In genomic region chr19:38149597-38149996, GRCh38 we compare ENCODE assay signal across 23 cellular contexts.
A peak's percentile ranks its signal among the peaks of the same experiment; 100 is the strongest.
DNase-seq lines count a peak whose midpoint lies in the region; ATAC-seq, FAIRE-seq and TF ChIP-seq lines count a peak whose summit lies in the region.
"Had no signal": no experiment of that assay in that cellular context is flagged by ENCODE, and none has a peak within 500 bp of the region (broad histone marks: within the 10 kb centered on the region; RNA-seq: fewer than 3 reads in every experiment).

No MANE protein-coding gene starts in this region.

- intact Hi-C loops in upper lobe of right lung (cut with DNase I): no loop called here

- no peaks in the 10 kb centered on the region for H3K9me3 ChIP-seq in upper lobe of right lung
- H3K9me3 ChIP-seq: colonic mucosa, thyroid gland had no signal

- H3K27me3 ChIP-seq in upper lobe of right lung: no peaks in the 10 kb centered on the region
- H3K27me3 ChIP-seq: colonic mucosa, thyroid gland had no signal

- no peak overlapping the region for H3K27ac ChIP-seq in upper lobe of right lung
- H3K27ac ChIP-seq: C4-2B, colonic mucosa, thyroid gland had no signal

- FAIRE-seq in frontal cortex (lab: Jason Lieb, UNC): no peak
- FAIRE-seq in GM12892 (lab: Jason Lieb, UNC): no peak

- TF ChIP-seq POLR2A in NB4 (IDR thresholded peaks at IDR 0.05; ENCODE audit: extremely low read depth, insufficient read length) (no peak), GM12892 (IDR thresholded peaks at IDR 0.05; ENCODE audit: low read depth, low read length) (no peak)

- H3K4me3 ChIP-seq in NB4 (ENCODE audit: low read depth, low read length) (no peak overlapping the region), upper lobe of right lung (no peak overlapping the region)
- H3K4me3 ChIP-seq: colonic mucosa, thyroid gland had no signal

- H3K4me1 ChIP-seq in upper lobe of right lung: no peaks in the 10 kb centered on the region
- H3K4me1 ChIP-seq: colonic mucosa, thyroid gland had no signal

- peak; percentile 50 for ATAC-seq in upper lobe of right lung
- ATAC-seq: left ventricle myocardium superior; stimulated activated effector memory CD8-positive, alpha-beta T cell treated with anti-CD3 and anti-CD28 coated beads, Interleukin-12 subunit alpha, Interleukin-12 subunit beta, amount 100 ng/mL, for 72 hours had no signal

- peak; percentile 2 for DNase-seq in SKM-1 treated with dmso at 0.1 percent for 144 hours (lab: John Stamatoyannopoulos, UW; ENCODE audit: unreplicated experiment)
- no peak for DNase-seq in SKM-1 (lab: John Stamatoyannopoulos, UW; ENCODE audit: unreplicated experiment)
- peak; percentile 11 for DNase-seq in NB4 (ENCODE audit: low read depth)
- peak; percentile 7 for DNase-seq in cerebellar cortex (ENCODE audit: low spot score)
- DNase-seq in upper lobe of right lung: no peak
- DNase-seq in frontal cortex (ENCODE audit: low spot score in 2 of 2): no peak
- no peak for DNase-seq in GM12892 (ENCODE audit: insufficient read length)
- no peak for DNase-seq in germinal center (ENCODE audit: low spot score)
- DNase-seq: activated CD4-positive, alpha-beta memory T cell treated with anti-CD3 and anti-CD28 coated beads, Interleukin-2, amount 10 ng/mL, durations not matched to agents 7 days and 5 days; activated naive CD4-positive, alpha-beta T cell treated with anti-CD3 and anti-CD28 coated beads, Interleukin-2, amount 10 ng/mL, durations not matched to agents 7 days and 5 days; activated T-cell treated with anti-CD3 and anti-CD28 coated beads, Interleukin-2, amount 50 U/mL, for 1 hour; colonic mucosa; DMS 273 treated with DMSO at 0.1 percent for 48 hours; GOT3; left ventricle myocardium superior; NCI-H1436 treated with DMSO at 0.1 percent for 48 hours; NCI-H2171 treated with DMSO at 0.1 percent for 48 hours; NCI-H748 treated with DMSO at 0.1 percent for 48 hours; retina; stimulated activated CD4-positive, alpha-beta T cell treated with anti-CD3 and anti-CD28 coated beads, Interleukin-15, amount 100 ng/mL, for 24 hours; thyroid gland had no signal

- no peak for TF ChIP-seq CTCF in NB4 (IDR thresholded peaks at IDR 0.05; ENCODE audit: low read depth, low read length)
- TF ChIP-seq CTCF in upper lobe of right lung (IDR thresholded peaks at IDR 0.05): no peak

- peaks cover 30% of the 10 kb centered on the region for H3K36me3 ChIP-seq in upper lobe of right lung

Comparison
In these comparisons a context has a peak if more than half of its experiments do, and no peak if none do; other contexts are left out.
1. DNase-seq: peak in SKM-1 treated with dmso at 0.1 percent for 144 hours (single experiment), NB4 (single experiment) and cerebellar cortex (single experiment); none in SKM-1 (single experiment), upper lobe of right lung (single experiment), frontal cortex (0 of 2), GM12892 (single experiment) and germinal center (single experiment).